In genomic region chr21:45983981-45984551, GRCh38 we compare ENCODE assay signal across 12 cellular contexts. TPM values are rescaled to one million over a fixed set of nuclear protein-coding genes. Genes with fewer than 3 reads are reported as not detected.
DNase-seq lines count a peak whose midpoint lies in the region; FAIRE-seq and TF ChIP-seq lines count a peak whose summit lies in the region.
"Had no signal": no experiment of that assay in that cellular context is flagged by ENCODE, and none has a peak within 500 bp of the region (broad histone marks: within the 10 kb centered on the region; RNA-seq: fewer than 3 reads in every experiment).

No MANE protein-coding gene starts in this region.

- no peak for TF ChIP-seq EP300 in ovary (IDR thresholded peaks at IDR 0.05)

- peak; percentile 61 for DNase-seq in AG10803 (ENCODE audit: low read depth)
- DNase-seq in NCI-H1105 treated with DMSO at 0.1 percent for 48 hours (lab: John Stamatoyannopoulos, UW) = peak; percentile 18
- peak; percentile 64 for DNase-seq in fibroblast of mammary gland (ENCODE audit: low read depth)
- DNase-seq in ovary = peak; percentile 59 to 72 (median 69)
- no peak for DNase-seq in NCI-H1930 (lab: John Stamatoyannopoulos, UW)
- no peak for DNase-seq in testis
- DNase-seq in GM19240 (ENCODE audit: insufficient read length, low spot score) = no peak
- DNase-seq in urothelium cell line (ENCODE audit: low spot score) = no peak
- DNase-seq: activated CD4-positive, alpha-beta T cell treated with anti-CD3 and anti-CD28 coated beads for 4 hours; DMS79 treated with DMSO at 0.1 percent for 48 hours had no signal

- TF ChIP-seq CTCF in AG10803 (conservative IDR thresholded peaks at IDR 0.05; ENCODE audit: low read length) (no peak), fibroblast of mammary gland (conservative IDR thresholded peaks at IDR 0.05; ENCODE audit: control insufficient read depth, insufficient read depth, low read depth, low read length) (no peak), ovary (IDR thresholded peaks at IDR 0.05) (no peak), testis (IDR thresholded peaks at IDR 0.05) (no peak)

- H3K4me3 ChIP-seq in AG10803 (ENCODE audit: low read length) (peak overlapping the region; percentile 96), fibroblast of mammary gland (ENCODE audit: control insufficient read depth, low read depth, low read length) (peak overlapping the region; percentile 80), ovary (peak overlapping the region; percentile 99), testis (no peak overlapping the region)

- H3K27ac ChIP-seq in ovary (peak overlapping the region; percentile 14 to 71), testis (peak overlapping the region in 1 of 2 donors; percentile 87)
- H3K27ac ChIP-seq: parathyroid adenoma had no signal

- H3K36me3 ChIP-seq in ovary (no peaks in the 10 kb centered on the region), testis (ENCODE audit: low read depth, missing control alignments) (no peaks in the 10 kb centered on the region)

- no peak for FAIRE-seq in urothelium cell line (lab: Jason Lieb, UNC)

- H3K27me3 ChIP-seq in ovary (no peaks in the 10 kb centered on the region), testis (no peaks in the 10 kb centered on the region)

- 45 to 67% (median 64%) methylated on average over 25 to 38 of the region's 38 CpGs for WGBS in ovary, 3 donors
- 86% methylated on average over 9 to 24 of the region's 38 CpGs for WGBS in testis, 2 donors

- intact Hi-C loops in ovary (cut with DNase I) = loop anchor here in 2 of 4 donors (5.0 kb wide), 2 partner anchors 38 to 53 kb away; no protein-coding TSS in a partner anchor
- intact Hi-C loops in testis (cut with DNase I; ENCODE audit: low total_unique reads) = no loop called here

- peaks cover 18% of the 10 kb centered on the region for H3K4me1 ChIP-seq in ovary (ENCODE audit: insufficient read depth)
- H3K4me1 ChIP-seq in testis = peaks cover 7% of the 10 kb centered on the region
- H3K4me1 ChIP-seq: parathyroid adenoma had no signal

- H3K9me3 ChIP-seq in ovary = no peaks in the 10 kb centered on the region
- H3K9me3 ChIP-seq in testis = no peaks in the 10 kb centered on the region

- TF ChIP-seq POLR2A in ovary (IDR thresholded peaks at IDR 0.05) (no peak), testis (IDR thresholded peaks at IDR 0.05) (no peak)

RNA-seq across cellular contexts. Expression of gene COL6A1, which starts 2.5 kb away (rescaled TPM):
- total RNA-seq in ovary = 100 to 1,000 TPM; 389 to 779 (median 731) TPM
- 100 to 1,000 TPM; 112 to 905 TPM for polyA plus RNA-seq in ovary
- total RNA-seq in testis = 100 to 1,000 TPM; 166 to 178 TPM
- 197 TPM for polyA plus RNA-seq in testis (ENCODE audit: insufficient read depth, low read depth, low replicate concordance)
- polyA plus RNA-seq: IgD-negative memory B cell had no signal

Comparison
In these comparisons a context has a peak if more than half of its experiments do, and no peak if none do; other contexts are left out.
1. DNase-seq: peak in AG10803 (single experiment), NCI-H1105 treated with DMSO at 0.1 percent for 48 hours (single experiment), fibroblast of mammary gland (single experiment) and ovary (5 of 5); none in NCI-H1930 (0 of 2), testis (single experiment), GM19240 (single experiment) and urothelium cell line (single experiment).
2. H3K4me3 ChIP-seq: peak in AG10803 (single experiment), fibroblast of mammary gland (single experiment) and ovary (single experiment); none in testis (0 of 2).